In the genomic region with DNA sequence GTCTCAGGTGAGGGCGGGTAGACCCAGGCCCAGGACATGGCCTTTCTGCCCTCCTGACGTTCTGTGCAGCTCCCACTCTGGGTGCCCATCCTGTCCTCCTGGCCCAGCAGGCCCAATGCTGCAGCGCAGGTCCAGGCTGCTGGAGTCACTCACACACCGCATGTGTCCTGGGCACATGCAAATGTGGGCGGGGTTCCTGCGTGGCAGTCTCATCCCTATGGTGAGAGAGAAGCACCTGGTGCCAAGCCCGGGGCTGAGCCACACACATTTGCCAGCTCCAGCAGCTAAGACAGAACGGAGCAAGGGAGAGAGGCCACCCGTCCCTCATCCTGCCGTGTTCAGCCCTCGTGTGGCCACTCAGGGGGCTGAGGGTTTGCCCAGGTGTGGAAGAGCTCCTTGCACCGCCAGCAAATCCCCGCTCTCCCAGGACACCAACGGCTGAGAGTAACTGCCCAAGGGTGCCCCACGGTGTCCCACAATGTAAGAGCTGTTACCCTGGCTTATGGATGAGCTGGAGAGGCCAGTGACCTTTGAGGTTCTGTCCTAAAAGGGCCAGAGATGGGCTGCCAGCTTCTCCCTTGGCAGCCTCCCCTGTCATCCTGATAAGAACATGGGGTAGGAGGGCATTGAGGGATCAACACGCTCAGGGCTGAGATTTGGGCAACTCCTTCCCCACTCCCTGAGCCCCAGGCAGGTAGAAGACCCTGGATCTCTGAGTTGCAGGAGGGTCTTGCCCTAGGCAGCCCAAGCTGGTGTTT, we compare ENCODE assay signal across 1 cellular context.
A peak's percentile ranks its signal among the peaks of the same experiment; 100 is the strongest.
TF ChIP-seq lines count a peak whose summit lies in the region.

No MANE protein-coding gene starts in this region.

TF ChIP-seq in HepG2, 621 proteins besides CTCF, POLR2A, EP300 and RAD21 (continued from another document and continues in another):
- no peak for TF ChIP-seq AKNA (CRISPR knock-in tag; IDR thresholded peaks at IDR 0.05; ENCODE audit: borderline replicate concordance)
- TF ChIP-seq, protein P1, sequence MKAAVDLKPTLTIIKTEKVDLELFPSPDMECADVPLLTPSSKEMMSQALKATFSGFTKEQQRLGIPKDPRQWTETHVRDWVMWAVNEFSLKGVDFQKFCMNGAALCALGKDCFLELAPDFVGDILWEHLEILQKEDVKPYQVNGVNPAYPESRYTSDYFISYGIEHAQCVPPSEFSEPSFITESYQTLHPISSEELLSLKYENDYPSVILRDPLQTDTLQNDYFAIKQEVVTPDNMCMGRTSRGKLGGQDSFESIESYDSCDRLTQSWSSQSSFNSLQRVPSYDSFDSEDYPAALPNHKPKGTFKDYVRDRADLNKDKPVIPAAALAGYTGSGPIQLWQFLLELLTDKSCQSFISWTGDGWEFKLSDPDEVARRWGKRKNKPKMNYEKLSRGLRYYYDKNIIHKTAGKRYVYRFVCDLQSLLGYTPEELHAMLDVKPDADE (CRISPR knock-in tag; IDR thresholded peaks at IDR 0.05) = no peak
- no peak for TF ChIP-seq ZFAT (CRISPR knock-in tag; conservative IDR thresholded peaks at IDR 0.05)
- no peak for TF ChIP-seq ZNF761 (CRISPR knock-in tag; conservative IDR thresholded peaks at IDR 0.05)
- no peak for TF ChIP-seq NAIF1 (CRISPR knock-in tag; IDR thresholded peaks at IDR 0.05; ENCODE audit: borderline replicate concordance)
- TF ChIP-seq NFYC (CRISPR knock-in tag; IDR thresholded peaks at IDR 0.05) = no peak
- no peak for TF ChIP-seq SMAD1 (CRISPR knock-in tag; IDR thresholded peaks at IDR 0.05; ENCODE audit: borderline replicate concordance, low read depth)
- TF ChIP-seq YY1 (IDR thresholded peaks at IDR 0.05; ENCODE audit: insufficient read depth, insufficient replicate concordance, low read depth, low read length) = no peak
- TF ChIP-seq HINFP (CRISPR knock-in tag; IDR thresholded peaks at IDR 0.05; ENCODE audit: low read depth) = no peak
- TF ChIP-seq ZBTB1 (CRISPR knock-in tag; IDR thresholded peaks at IDR 0.05; ENCODE audit: borderline replicate concordance) = no peak
- TF ChIP-seq ZBTB7A (CRISPR knock-in tag; IDR thresholded peaks at IDR 0.05) = no peak
- TF ChIP-seq ZNF577 (CRISPR knock-in tag; IDR thresholded peaks at IDR 0.05; ENCODE audit: borderline replicate concordance, low read depth) = no peak
- TF ChIP-seq, protein P2, sequence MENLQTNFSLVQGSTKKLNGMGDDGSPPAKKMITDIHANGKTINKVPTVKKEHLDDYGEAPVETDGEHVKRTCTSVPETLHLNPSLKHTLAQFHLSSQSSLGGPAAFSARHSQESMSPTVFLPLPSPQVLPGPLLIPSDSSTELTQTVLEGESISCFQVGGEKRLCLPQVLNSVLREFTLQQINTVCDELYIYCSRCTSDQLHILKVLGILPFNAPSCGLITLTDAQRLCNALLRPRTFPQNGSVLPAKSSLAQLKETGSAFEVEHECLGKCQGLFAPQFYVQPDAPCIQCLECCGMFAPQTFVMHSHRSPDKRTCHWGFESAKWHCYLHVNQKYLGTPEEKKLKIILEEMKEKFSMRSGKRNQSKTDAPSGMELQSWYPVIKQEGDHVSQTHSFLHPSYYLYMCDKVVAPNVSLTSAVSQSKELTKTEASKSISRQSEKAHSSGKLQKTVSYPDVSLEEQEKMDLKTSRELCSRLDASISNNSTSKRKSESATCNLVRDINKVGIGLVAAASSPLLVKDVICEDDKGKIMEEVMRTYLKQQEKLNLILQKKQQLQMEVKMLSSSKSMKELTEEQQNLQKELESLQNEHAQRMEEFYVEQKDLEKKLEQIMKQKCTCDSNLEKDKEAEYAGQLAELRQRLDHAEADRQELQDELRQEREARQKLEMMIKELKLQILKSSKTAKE (CRISPR knock-in tag; IDR thresholded peaks at IDR 0.05; ENCODE audit: borderline replicate concordance) = no peak
- peak; percentile 26 for TF ChIP-seq RBM22 (optimal IDR thresholded peaks at IDR 0.05; ENCODE audit: low read length)
- no peak; the same call in 1 of the 2 replicates for TF ChIP-seq NRL (CRISPR knock-in tag; IDR thresholded peaks at IDR 0.05; ENCODE audit: borderline replicate concordance)
- no peak for TF ChIP-seq MED8 (CRISPR knock-in tag; IDR thresholded peaks at IDR 0.05; ENCODE audit: insufficient replicate concordance)
- TF ChIP-seq FOXP1 (IDR thresholded peaks at IDR 0.05) = no peak
- no peak for TF ChIP-seq FOXP1 (CRISPR knock-in tag; IDR thresholded peaks at IDR 0.05)
- TF ChIP-seq CBX2 (IDR thresholded peaks at IDR 0.05; ENCODE audit: low read depth, low read length) = no peak
- no peak for TF ChIP-seq CBX2 (CRISPR knock-in tag; IDR thresholded peaks at IDR 0.05; ENCODE audit: low read depth)
- TF ChIP-seq, protein P3, sequence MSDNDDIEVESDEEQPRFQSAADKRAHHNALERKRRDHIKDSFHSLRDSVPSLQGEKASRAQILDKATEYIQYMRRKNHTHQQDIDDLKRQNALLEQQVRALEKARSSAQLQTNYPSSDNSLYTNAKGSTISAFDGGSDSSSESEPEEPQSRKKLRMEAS (IDR thresholded peaks at IDR 0.05) = 0 out of 2 replicates have a peak, but pooled peaks have one; percentile 21
- TF ChIP-seq NFKB2 (CRISPR knock-in tag; IDR thresholded peaks at IDR 0.05; ENCODE audit: borderline replicate concordance) = no peak
- TF ChIP-seq ZBTB40 (IDR thresholded peaks at IDR 0.05) = no peak
- no peak for TF ChIP-seq ZBTB40 (CRISPR knock-in tag; IDR thresholded peaks at IDR 0.05)
- TF ChIP-seq ZNF12 (CRISPR knock-in tag; IDR thresholded peaks at IDR 0.05) = no peak
- TF ChIP-seq, protein P4, sequence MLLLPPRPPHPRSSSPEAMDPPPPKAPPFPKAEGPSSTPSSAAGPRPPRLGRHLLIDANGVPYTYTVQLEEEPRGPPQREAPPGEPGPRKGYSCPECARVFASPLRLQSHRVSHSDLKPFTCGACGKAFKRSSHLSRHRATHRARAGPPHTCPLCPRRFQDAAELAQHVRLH (CRISPR knock-in tag; IDR thresholded peaks at IDR 0.05; ENCODE audit: borderline replicate concordance, low read depth) = no peak
- no peak for TF ChIP-seq TIGD3 (CRISPR knock-in tag; IDR thresholded peaks at IDR 0.05; ENCODE audit: borderline replicate concordance)
- no peak for TF ChIP-seq HOXA5 (CRISPR knock-in tag; IDR thresholded peaks at IDR 0.05)
- no peak for TF ChIP-seq ZNF34 (CRISPR knock-in tag; IDR thresholded peaks at IDR 0.05; ENCODE audit: borderline replicate concordance)
- TF ChIP-seq GZF1 (CRISPR knock-in tag; IDR thresholded peaks at IDR 0.05) = no peak
- TF ChIP-seq ZNF446 (CRISPR knock-in tag; IDR thresholded peaks at IDR 0.05) = no peak
